ENCODE assay signal across 14 cellular contexts in genomic region chr15:67843571-67844387, GRCh38. TPM values are rescaled to one million over a fixed set of nuclear protein-coding genes. Genes with fewer than 3 reads are reported as not detected.
A peak's percentile ranks its signal among the peaks of the same experiment; 100 is the strongest.
DNase-seq lines count a peak whose midpoint lies in the region; TF ChIP-seq lines count a peak whose summit lies in the region.
"Had no signal": no experiment of that assay in that cellular context is flagged by ENCODE, and none has a peak within 500 bp of the region (broad histone marks: within the 10 kb centered on the region; RNA-seq: fewer than 3 reads in every experiment).

No MANE protein-coding gene starts in this region.

- H3K27ac Mint-ChIP-seq in chondrocyte (ENCODE audit: unreplicated experiment): peak overlapping the region; percentile 85
- no peak overlapping the region for H3K27ac Mint-ChIP-seq in activated CD4-positive, alpha-beta memory T cell treated with anti-CD3 and anti-CD28 coated beads, Interleukin-2, amount 10 ng/mL, durations not matched to agents 7 days and 5 days
- H3K27ac Mint-ChIP-seq: T-cell had no signal

- no peaks in the 10 kb centered on the region for H3K36me3 ChIP-seq in mesodermal cell (ENCODE audit: control insufficient read depth, insufficient read depth, low read length)
- no peaks in the 10 kb centered on the region for H3K36me3 ChIP-seq in tibial nerve

- peaks cover 39% of the 10 kb centered on the region for H3K4me1 Mint-ChIP-seq in chondrocyte (ENCODE audit: low read depth)
- peaks cover 21% of the 10 kb centered on the region for H3K4me1 Mint-ChIP-seq in activated CD4-positive, alpha-beta memory T cell treated with anti-CD3 and anti-CD28 coated beads, Interleukin-2, amount 10 ng/mL, durations not matched to agents 7 days and 5 days

- TF ChIP-seq POLR2A in NB4 (IDR thresholded peaks at IDR 0.05; ENCODE audit: extremely low read depth, insufficient read length): no peak
- no peak for TF ChIP-seq POLR2A in tibial nerve (IDR thresholded peaks at IDR 0.05)

- H3K9me3 Mint-ChIP-seq in chondrocyte (ENCODE audit: low read depth): no peaks in the 10 kb centered on the region
- no peaks in the 10 kb centered on the region for H3K9me3 Mint-ChIP-seq in activated CD4-positive, alpha-beta memory T cell treated with anti-CD3 and anti-CD28 coated beads, Interleukin-2, amount 10 ng/mL, durations not matched to agents 7 days and 5 days
- H3K9me3 Mint-ChIP-seq: T-cell had no signal

- intact Hi-C loops in head of caudate nucleus (cut with DNase I): no loop called here

- CTCF ChIA-PET in activated CD4-positive, alpha-beta memory T cell treated with anti-CD3 and anti-CD28 coated beads, Interleukin-2, amount 10 ng/mL, durations not matched to agents 7 days and 5 days (lab: Charles Lee): no interaction called here

- H3K27me3 ChIP-seq in tibial nerve: no peaks in the 10 kb centered on the region
- H3K27me3 ChIP-seq: MG63 had no signal

- no peaks in the 10 kb centered on the region for H3K27me3 Mint-ChIP-seq in chondrocyte (ENCODE audit: low read depth)
- H3K27me3 Mint-ChIP-seq in activated CD4-positive, alpha-beta memory T cell treated with anti-CD3 and anti-CD28 coated beads, Interleukin-2, amount 10 ng/mL, durations not matched to agents 7 days and 5 days: peaks cover 10% of the 10 kb centered on the region

- POLR2A ChIA-PET in activated CD4-positive, alpha-beta memory T cell treated with anti-CD3 and anti-CD28 coated beads, Interleukin-2, amount 10 ng/mL, durations not matched to agents 7 days and 5 days (lab: Charles Lee): interaction anchor here (0.7 kb wide), 1 partner anchor 20 kb away, joined by 3 read pairs; no protein-coding TSS in a partner anchor

- DNase-seq in NB4 (ENCODE audit: low read depth): peak; percentile 42
- DNase-seq in chondrocyte (ENCODE audit: low spot score): no peak
- no peak for DNase-seq in tibial nerve (ENCODE audit: low spot score in 2 of 2)
- DNase-seq in head of caudate nucleus: no peak
- DNase-seq in superior temporal gyrus (ENCODE audit: extremely low spot score): no peak
- no peak for DNase-seq in activated CD4-positive, alpha-beta memory T cell treated with anti-CD3 and anti-CD28 coated beads, Interleukin-2, amount 10 ng/mL, durations not matched to agents 7 days and 5 days
- DNase-seq: MG63, NCI-H69, T-cell had no signal

- H3K4me1 ChIP-seq in mesodermal cell (ENCODE audit: control insufficient read depth, insufficient read depth, low read length, poor library complexity, severe bottlenecking) (peaks cover 36% of the 10 kb centered on the region), tibial nerve (peaks cover 0 to 41% (median 15%) of the 10 kb centered on the region in 4 donors)

- peak in 1 of 2 donors; percentile 37 for TF ChIP-seq EP300 in tibial nerve (IDR thresholded peaks at IDR 0.05)

- 32 to 46% methylated on average over 3 to 7 of the region's 7 CpGs for WGBS in mesodermal cell (ENCODE audit: insufficient coverage in 2 of 2), 2 experiments
- 37 to 47% methylated on average over 7 of the region's 7 CpGs for WGBS in tibial nerve, 2 donors

- H3K27ac ChIP-seq in mesodermal cell (ENCODE audit: low read depth, low read length, severe bottlenecking) (peak overlapping the region; percentile 76), tibial nerve (peak overlapping the region; percentile 23 to 97 (median 52))

- H3K36me3 Mint-ChIP-seq in chondrocyte (ENCODE audit: low read depth): no peaks in the 10 kb centered on the region
- peaks cover 6% of the 10 kb centered on the region for H3K36me3 Mint-ChIP-seq in activated CD4-positive, alpha-beta memory T cell treated with anti-CD3 and anti-CD28 coated beads, Interleukin-2, amount 10 ng/mL, durations not matched to agents 7 days and 5 days (ENCODE audit: low read depth)
- H3K36me3 Mint-ChIP-seq: T-cell had no signal

- no peaks in the 10 kb centered on the region for H3K9me3 ChIP-seq in mesodermal cell (ENCODE audit: control insufficient read depth, low read length)
- H3K9me3 ChIP-seq in tibial nerve: no peaks in the 10 kb centered on the region
- H3K9me3 ChIP-seq: MG63 had no signal

- no peak overlapping the region for H3K4me3 Mint-ChIP-seq in chondrocyte (ENCODE audit: unreplicated experiment)
- H3K4me3 Mint-ChIP-seq in activated CD4-positive, alpha-beta memory T cell treated with anti-CD3 and anti-CD28 coated beads, Interleukin-2, amount 10 ng/mL, durations not matched to agents 7 days and 5 days: no peak overlapping the region
- H3K4me3 Mint-ChIP-seq: T-cell had no signal

- TF ChIP-seq CTCF in NB4 (IDR thresholded peaks at IDR 0.05; ENCODE audit: low read depth, low read length): no peak
- TF ChIP-seq CTCF in chondrocyte (IDR thresholded peaks at IDR 0.05): no peak
- no peak for TF ChIP-seq CTCF in tibial nerve (IDR thresholded peaks at IDR 0.05)

- H3K4me3 ChIP-seq in NB4 (ENCODE audit: low read depth, low read length) (no peak overlapping the region), mesodermal cell (ENCODE audit: extremely low read depth, insufficient read depth, low read length, poor library complexity, severe bottlenecking) (no peak overlapping the region), tibial nerve (no peak overlapping the region)
- H3K4me3 ChIP-seq: GM12878, MG63 had no signal

RNA-seq across cellular contexts. Expression of gene RNU6-1, which starts 3.9 kb away (rescaled TPM):
- total RNA-seq in chondrocyte: not detected in 3 replicates
- under 0.01 TPM for polyA plus RNA-seq in mesodermal cell (2013, experiment 1 of 2)
- under 0.01 TPM for polyA plus RNA-seq in mesodermal cell (2013, experiment 2 of 2)
- total RNA-seq in tibial nerve: not detected
- not detected for total RNA-seq in activated CD4-positive, alpha-beta memory T cell treated with anti-CD3 and anti-CD28 coated beads, Interleukin-2, amount 10 ng/mL, durations not matched to agents 7 days and 5 days
- total RNA-seq: GM12878, pulmonary artery endothelial cell, T-cell, urinary bladder had no signal
- polyA plus RNA-seq: GM12878, keratinocyte, urinary bladder had no signal

RNA-seq across cellular contexts. Expression of gene SKOR1, which starts 18.5 kb away (rescaled TPM):
- total RNA-seq in chondrocyte (0.15 to 0.27 TPM (median 0.22 TPM) in 3 replicates), tibial nerve (1 to 10 TPM in 1 of 4 donors, under 1 TPM in 3; 0.42 to 1.5 (median 0.82) TPM)
- 0.26 TPM for polyA plus RNA-seq in mesodermal cell (2013, experiment 1 of 2)
- polyA plus RNA-seq in mesodermal cell (2013, experiment 2 of 2): 0.20 TPM
- total RNA-seq in activated CD4-positive, alpha-beta memory T cell treated with anti-CD3 and anti-CD28 coated beads, Interleukin-2, amount 10 ng/mL, durations not matched to agents 7 days and 5 days: under 1 TPM; 0.23 to 0.25 TPM
